ENCODE assay signal across 18 cellular contexts in the genomic region with DNA sequence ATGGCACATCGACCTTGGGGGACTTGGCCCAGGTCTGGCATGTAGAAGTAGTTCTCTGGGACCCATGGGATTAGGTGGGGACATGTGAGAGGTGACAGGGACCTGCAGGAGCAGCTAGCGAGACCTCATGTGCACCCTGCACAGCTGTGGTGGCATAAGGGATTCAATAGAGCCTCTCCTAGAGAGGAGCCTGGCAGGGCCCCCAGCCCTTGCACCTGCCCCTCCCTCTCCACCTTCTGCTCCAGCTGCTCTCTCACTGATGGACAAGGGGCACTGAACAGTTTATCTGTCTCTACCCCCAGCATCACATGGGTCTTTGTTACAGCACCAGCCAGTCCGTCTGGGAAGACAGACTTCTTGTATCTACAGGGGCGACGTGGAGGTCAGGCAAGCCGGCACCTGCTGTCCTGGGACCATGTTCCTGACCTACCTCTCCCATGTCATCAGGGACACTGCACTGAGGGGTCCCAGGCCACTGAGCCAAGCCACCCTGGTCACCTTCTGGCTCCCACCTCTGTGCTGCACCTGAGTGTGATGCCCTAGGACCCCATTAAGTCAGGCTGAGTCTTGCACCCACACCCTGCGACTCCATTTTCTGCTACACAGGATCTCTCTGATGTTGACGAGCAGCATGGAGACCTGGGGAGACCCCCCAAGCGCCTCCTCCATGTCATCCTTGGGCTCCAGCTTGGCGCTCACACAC. TPM values are rescaled to one million over a fixed set of nuclear protein-coding genes. Genes with fewer than 3 reads are reported as not detected.
A peak's percentile ranks its signal among the peaks of the same experiment; 100 is the strongest.
DNase-seq lines count a peak whose midpoint lies in the region; ATAC-seq and TF ChIP-seq lines count a peak whose summit lies in the region.
"Had no signal": no experiment of that assay in that cellular context is flagged by ENCODE, and none has a peak within 500 bp of the region (broad histone marks: within the 10 kb centered on the region; RNA-seq: fewer than 3 reads in every experiment).

No MANE protein-coding gene starts in this region.

- no peaks in the 10 kb centered on the region for H3K27me3 ChIP-seq in endodermal cell (ENCODE audit: control insufficient read depth, insufficient read depth, low read length, poor library complexity, severe bottlenecking)
- H3K27me3 ChIP-seq in foreskin keratinocyte, result no peaks in the 10 kb centered on the region
- H3K27me3 ChIP-seq: BLaER1 treated with 17β-estradiol and CSF1 and Interleukin-3, amounts not matched to agents 10 nM and 100 nM; upper lobe of left lung had no signal

- no peaks in the 10 kb centered on the region for H3K9me3 ChIP-seq in endodermal cell (ENCODE audit: control insufficient read depth, low read length)
- H3K9me3 ChIP-seq: BLaER1 treated with 17β-estradiol and CSF1 and Interleukin-3, amounts not matched to agents 10 nM and 100 nM; upper lobe of left lung had no signal

- peaks cover 36% of the 10 kb centered on the region for H3K36me3 Mint-ChIP-seq in endodermal cell (ENCODE audit: low read depth)

- H3K4me1 Mint-ChIP-seq in endodermal cell, result peaks cover 6% of the 10 kb centered on the region

- H3K4me3 Mint-ChIP-seq in endodermal cell, result no peak overlapping the region
- H3K4me3 Mint-ChIP-seq: neural crest cell, T-helper 17 cell had no signal

- no peak for TF ChIP-seq CTCF in endodermal cell (conservative IDR thresholded peaks at IDR 0.05)
- no peak for TF ChIP-seq CTCF in foreskin keratinocyte (conservative IDR thresholded peaks at IDR 0.05)

- H3K36me3 ChIP-seq in endodermal cell (ENCODE audit: control insufficient read depth, insufficient read depth, low read length), result no peaks in the 10 kb centered on the region

- H3K27me3 Mint-ChIP-seq in endodermal cell (ENCODE audit: insufficient read depth), result no peaks in the 10 kb centered on the region

- ATAC-seq in GM18517 (IDR thresholded peaks at IDR 0.05; ENCODE audit: unreplicated experiment), result no peak
- ATAC-seq in GM19455 (IDR thresholded peaks at IDR 0.05; ENCODE audit: unreplicated experiment), result no peak
- no peak for ATAC-seq in foreskin keratinocyte
- ATAC-seq: T-helper 17 cell had no signal

- DNase-seq in NCI-H2081 (lab: John Stamatoyannopoulos, UW) (peak; percentile 25 to 49), NCI-H2081 treated with DMSO at 0.1 percent for 48 hours (lab: John Stamatoyannopoulos, UW) (no peak), NCI-H1092 treated with DMSO at 0.1 percent for 48 hours (lab: John Stamatoyannopoulos, UW) (peak; percentile 29), NCI-H524 (lab: John Stamatoyannopoulos, UW) (peak; percentile 90 to 95), endodermal cell (peak; percentile 50), foreskin keratinocyte (no peak)
- DNase-seq: Kasumi-1; kidney glomerular epithelial cell; mesenchymal stem cell; NCI-H1417 treated with DMSO at 0.1 percent for 48 hours; stimulated activated CD4-positive, alpha-beta T cell treated with anti-CD3 and anti-CD28 coated beads, Interleukin-12 subunit alpha, Interleukin-12 subunit beta, amount 100 ng/mL, for 4 hours; stimulated activated naive CD4-positive, alpha-beta T cell; T-helper 17 cell; upper lobe of left lung had no signal

- no peak overlapping the region for H3K9ac ChIP-seq in endodermal cell (ENCODE audit: extremely low read depth, low read length, poor library complexity, severe bottlenecking)
- H3K9ac ChIP-seq: BLaER1 treated with 17β-estradiol and CSF1 and Interleukin-3, amounts not matched to agents 10 nM and 100 nM had no signal

- no peak overlapping the region for H3K4me3 ChIP-seq in endodermal cell (ENCODE audit: low read length)
- H3K4me3 ChIP-seq: BLaER1 treated with 17β-estradiol and CSF1 and Interleukin-3, amounts not matched to agents 10 nM and 100 nM; upper lobe of left lung had no signal

- H3K4me1 ChIP-seq in endodermal cell (ENCODE audit: control insufficient read depth, insufficient read depth, low read length), result no peaks in the 10 kb centered on the region
- no peaks in the 10 kb centered on the region for H3K4me1 ChIP-seq in foreskin keratinocyte
- H3K4me1 ChIP-seq: upper lobe of left lung had no signal

- H3K27ac Mint-ChIP-seq in endodermal cell, result peak overlapping the region; percentile 37
- H3K27ac Mint-ChIP-seq: T-helper 17 cell had no signal

- WGBS in endodermal cell (ENCODE audit: insufficient coverage in 1 of 2, insufficient read length in 1 of 2), 2 experiments, result 95% methylated on average over 8 of the region's 10 CpGs; no CpG with 5 or more reads in 1 of the 2 experiments

- no peaks in the 10 kb centered on the region for H3K9me3 Mint-ChIP-seq in endodermal cell
- H3K9me3 Mint-ChIP-seq: neural crest cell had no signal

- H3K27ac ChIP-seq in endodermal cell (ENCODE audit: low read depth, low read length) (no peak overlapping the region), foreskin keratinocyte (no peak overlapping the region)
- H3K27ac ChIP-seq: BLaER1 treated with 17β-estradiol and CSF1 and Interleukin-3, amounts not matched to agents 10 nM and 100 nM; upper lobe of left lung had no signal

RNA-seq across cellular contexts. Expression of gene DDX11, which starts 32.6 kb away (rescaled TPM):
- total RNA-seq in endodermal cell (100 to 1,000 TPM; 136 to 298 TPM), foreskin keratinocyte (33.9 and 35.7 TPM in 2 replicates)
- 70.7 TPM for polyA plus RNA-seq in endodermal cell (2013, experiment 1 of 2)
- polyA plus RNA-seq in endodermal cell (2013, experiment 2 of 2), result 52.5 TPM
- 18.0 and 19.0 TPM in 2 replicates for polyA plus RNA-seq in foreskin keratinocyte

Comparison
In these comparisons a context has a peak if more than half of its experiments do, and no peak if none do; other contexts are left out.
1. DNase-seq: peak in NCI-H2081 (2 of 2), NCI-H1092 treated with DMSO at 0.1 percent for 48 hours (single experiment), NCI-H524 (2 of 2) and endodermal cell (single experiment); none in NCI-H2081 treated with DMSO at 0.1 percent for 48 hours (single experiment) and foreskin keratinocyte (0 of 2).